Comparison of ENCODE assay signal across 14 cellular contexts in the genomic region with DNA sequence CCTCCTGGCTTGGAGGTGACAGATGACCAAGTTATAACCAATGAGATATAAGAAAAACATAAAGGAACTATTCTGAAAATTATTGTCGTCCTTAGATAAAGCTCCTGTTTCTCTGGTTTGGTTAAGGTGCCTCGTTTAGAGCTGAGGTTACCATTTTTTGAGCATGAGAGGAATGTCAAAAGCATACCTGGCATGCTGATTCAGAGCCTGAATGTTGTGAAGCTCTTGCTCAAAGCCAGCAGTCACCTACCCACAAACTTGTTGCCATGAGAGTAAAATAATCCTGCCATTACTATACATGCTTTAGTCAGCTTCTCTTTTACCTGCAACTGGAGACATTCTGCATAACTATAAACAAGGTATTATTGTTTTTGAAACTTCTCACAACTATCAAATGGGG.
DNase-seq lines count a peak whose midpoint lies in the region; ATAC-seq and TF ChIP-seq lines count a peak whose summit lies in the region.
"Had no signal": no experiment of that assay in that cellular context is flagged by ENCODE, and none has a peak within 500 bp of the region (broad histone marks: within the 10 kb centered on the region; RNA-seq: fewer than 3 reads in every experiment).

No MANE protein-coding gene starts in this region.

- peaks cover 6% of the 10 kb centered on the region for H3K4me1 Mint-ChIP-seq in GM23338

- intact Hi-C loops in left ventricle myocardium superior (cut with micrococcal nuclease) = no loop called here

- no peak overlapping the region for H3K4me3 Mint-ChIP-seq in GM23338
- H3K4me3 Mint-ChIP-seq: CD4-positive, CD25-positive, alpha-beta regulatory T cell had no signal

- no peaks in the 10 kb centered on the region for H3K36me3 Mint-ChIP-seq in GM23338 (ENCODE audit: low read depth)
- H3K36me3 Mint-ChIP-seq: CD4-positive, CD25-positive, alpha-beta regulatory T cell had no signal

- TF ChIP-seq CTCF in GM23338 (conservative IDR thresholded peaks at IDR 0.05; ENCODE audit: low read depth in 2 of 2) (no peak), choroid plexus epithelial cell (conservative IDR thresholded peaks at IDR 0.05; ENCODE audit: low read depth, low read length) (no peak)

- no peaks in the 10 kb centered on the region for H3F3A ChIP-seq in GM23338 (replicated peaks; ENCODE audit: low read depth)

- H3K4me3 ChIP-seq in GM23338 (no peak overlapping the region), choroid plexus epithelial cell (ENCODE audit: low read depth, low read length) (no peak overlapping the region)
- H3K4me3 ChIP-seq: BLaER1 treated with 17β-estradiol and CSF1 and Interleukin-3, amounts not matched to agents 10 nM and 100 nM had no signal

- H3K36me3 ChIP-seq in GM23338 (ENCODE audit: insufficient read depth) = no peaks in the 10 kb centered on the region
- H3K36me3 ChIP-seq: BLaER1 treated with 17β-estradiol and CSF1 and Interleukin-3, amounts not matched to agents 10 nM and 100 nM had no signal

- DNase-seq in GM23338 (ENCODE audit: low spot score) (peak; percentile 7), NCI-H226 (peak; percentile 30), choroid plexus epithelial cell (ENCODE audit: low read depth) (peak; percentile 18), kidney glomerular epithelial cell (lab: John Stamatoyannopoulos, UW) (peak; percentile 1), NCI-H1436 (lab: John Stamatoyannopoulos, UW) (no peak), left ventricle myocardium superior (no peak)
- DNase-seq: 8988T; CD4-positive, CD25-positive, alpha-beta regulatory T cell; DMS53; GF-D8 had no signal

- ATAC-seq in GM23338 (no peak), GM21423 (IDR thresholded peaks at IDR 0.05; ENCODE audit: unreplicated experiment) (no peak), esophagus mucosa (no peak), left ventricle myocardium superior (no peak)
- ATAC-seq: HCT116 had no signal

- no peaks in the 10 kb centered on the region for H3K79me2 ChIP-seq in GM23338 (replicated peaks; ENCODE audit: insufficient read depth)

- no peaks in the 10 kb centered on the region for H3K27me3 Mint-ChIP-seq in GM23338 (ENCODE audit: insufficient read depth, low read depth, poor library complexity)
- H3K27me3 Mint-ChIP-seq: CD4-positive, CD25-positive, alpha-beta regulatory T cell had no signal

- no peak overlapping the region for H2AFZ ChIP-seq in GM23338

- H3K27me3 ChIP-seq in GM23338 (ENCODE audit: insufficient read depth) = no peaks in the 10 kb centered on the region
- H3K27me3 ChIP-seq: BLaER1 treated with 17β-estradiol and CSF1 and Interleukin-3, amounts not matched to agents 10 nM and 100 nM had no signal

- 0 out of 2 replicates have a peak, but pooled peaks cover 7% of the 10 kb centered on the region for H3K4me1 ChIP-seq in GM23338 (ENCODE audit: insufficient read depth)

- no peak overlapping the region for H3K4me2 ChIP-seq in GM23338
- H3K4me2 ChIP-seq: BLaER1 treated with 17β-estradiol and CSF1 and Interleukin-3, amounts not matched to agents 10 nM and 100 nM had no signal

- no peaks in the 10 kb centered on the region for H4K20me1 ChIP-seq in GM23338 (replicated peaks; ENCODE audit: insufficient read depth)
- H4K20me1 ChIP-seq: BLaER1 treated with 17β-estradiol and CSF1 and Interleukin-3, amounts not matched to agents 10 nM and 100 nM had no signal

- no peak overlapping the region for H3K27ac ChIP-seq in GM23338 (ENCODE audit: low read depth)
- H3K27ac ChIP-seq: BLaER1 treated with 17β-estradiol and CSF1 and Interleukin-3, amounts not matched to agents 10 nM and 100 nM had no signal

- no peak overlapping the region for H3K27ac Mint-ChIP-seq in GM23338
- H3K27ac Mint-ChIP-seq: CD4-positive, CD25-positive, alpha-beta regulatory T cell had no signal

- no peaks in the 10 kb centered on the region; the same call in 2 of the 3 replicates for H3K9me3 Mint-ChIP-seq in GM23338

- H3K9me2 ChIP-seq in GM23338 (ENCODE audit: insufficient read depth) = peaks cover 2% of the 10 kb centered on the region; the same call in 1 of the 2 replicates

TF ChIP-seq in GM23338, 12 proteins besides CTCF, POLR2A, EP300 and RAD21 (continues in another document):
- TF ChIP-seq CREB1 (CRISPR knock-in tag; IDR thresholded peaks at IDR 0.05; ENCODE audit: low read depth) (no peak), EZH2 (IDR thresholded peaks at IDR 0.05; ENCODE audit: low read depth, unreplicated experiment) (no peak), POLR2AphosphoS5 (IDR thresholded peaks at IDR 0.05; ENCODE audit: low read depth) (no peak), ZNF114 (CRISPR knock-in tag; IDR thresholded peaks at IDR 0.05) (no peak), STAT1 (IDR thresholded peaks at IDR 0.05; ENCODE audit: unreplicated experiment) (no peak), NANOG (IDR thresholded peaks at IDR 0.05; ENCODE audit: borderline replicate concordance) (no peak), JUNB (IDR thresholded peaks at IDR 0.05; ENCODE audit: unreplicated experiment) (no peak)
- TF ChIP-seq, protein P1, sequence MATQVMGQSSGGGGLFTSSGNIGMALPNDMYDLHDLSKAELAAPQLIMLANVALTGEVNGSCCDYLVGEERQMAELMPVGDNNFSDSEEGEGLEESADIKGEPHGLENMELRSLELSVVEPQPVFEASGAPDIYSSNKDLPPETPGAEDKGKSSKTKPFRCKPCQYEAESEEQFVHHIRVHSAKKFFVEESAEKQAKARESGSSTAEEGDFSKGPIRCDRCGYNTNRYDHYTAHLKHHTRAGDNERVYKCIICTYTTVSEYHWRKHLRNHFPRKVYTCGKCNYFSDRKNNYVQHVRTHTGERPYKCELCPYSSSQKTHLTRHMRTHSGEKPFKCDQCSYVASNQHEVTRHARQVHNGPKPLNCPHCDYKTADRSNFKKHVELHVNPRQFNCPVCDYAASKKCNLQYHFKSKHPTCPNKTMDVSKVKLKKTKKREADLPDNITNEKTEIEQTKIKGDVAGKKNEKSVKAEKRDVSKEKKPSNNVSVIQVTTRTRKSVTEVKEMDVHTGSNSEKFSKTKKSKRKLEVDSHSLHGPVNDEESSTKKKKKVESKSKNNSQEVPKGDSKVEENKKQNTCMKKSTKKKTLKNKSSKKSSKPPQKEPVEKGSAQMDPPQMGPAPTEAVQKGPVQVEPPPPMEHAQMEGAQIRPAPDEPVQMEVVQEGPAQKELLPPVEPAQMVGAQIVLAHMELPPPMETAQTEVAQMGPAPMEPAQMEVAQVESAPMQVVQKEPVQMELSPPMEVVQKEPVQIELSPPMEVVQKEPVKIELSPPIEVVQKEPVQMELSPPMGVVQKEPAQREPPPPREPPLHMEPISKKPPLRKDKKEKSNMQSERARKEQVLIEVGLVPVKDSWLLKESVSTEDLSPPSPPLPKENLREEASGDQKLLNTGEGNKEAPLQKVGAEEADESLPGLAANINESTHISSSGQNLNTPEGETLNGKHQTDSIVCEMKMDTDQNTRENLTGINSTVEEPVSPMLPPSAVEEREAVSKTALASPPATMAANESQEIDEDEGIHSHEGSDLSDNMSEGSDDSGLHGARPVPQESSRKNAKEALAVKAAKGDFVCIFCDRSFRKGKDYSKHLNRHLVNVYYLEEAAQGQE (IDR thresholded peaks at IDR 0.05; ENCODE audit: unreplicated experiment) = no peak

Comparison
In these comparisons a context has a peak if more than half of its experiments do, and no peak if none do; other contexts are left out.
1. DNase-seq: peak in GM23338 (single experiment), NCI-H226 (single experiment), choroid plexus epithelial cell (single experiment) and kidney glomerular epithelial cell (single experiment); none in NCI-H1436 (single experiment) and left ventricle myocardium superior (single experiment).